18 cellular contexts compared by ENCODE assay signal in genomic region chr11:130415719-130416536, GRCh38. TPM values are rescaled to one million over a fixed set of nuclear protein-coding genes. Genes with fewer than 3 reads are reported as not detected.
DNase-seq lines count a peak whose midpoint lies in the region; ATAC-seq, FAIRE-seq and TF ChIP-seq lines count a peak whose summit lies in the region.
"Had no signal": no experiment of that assay in that cellular context is flagged by ENCODE, and none has a peak within 500 bp of the region (broad histone marks: within the 10 kb centered on the region; RNA-seq: fewer than 3 reads in every experiment).

No MANE protein-coding gene starts in this region.

- H3K4me3 ChIP-seq in left ventricle myocardium inferior (no peak overlapping the region), tibial nerve (no peak overlapping the region)
- H3K4me3 ChIP-seq: SJCRH30 had no signal

- H3K36me3 ChIP-seq in left ventricle myocardium inferior (no peaks in the 10 kb centered on the region), tibial nerve (peaks cover 0 to 14% (median 0%) of the 10 kb centered on the region in 3 donors)
- H3K36me3 ChIP-seq: SJCRH30 had no signal

- H3K27me3 ChIP-seq in left ventricle myocardium inferior (ENCODE audit: low read depth) (peaks cover 8% of the 10 kb centered on the region), tibial nerve (no peaks in the 10 kb centered on the region)
- H3K27me3 ChIP-seq: SJCRH30 had no signal

- H3K27ac ChIP-seq in left ventricle myocardium inferior (replicated peaks) (no peak overlapping the region), tibial nerve (peak overlapping the region in 1 of 4 donors; percentile 20)
- H3K27ac ChIP-seq: KMS-11, SJCRH30 had no signal

- intact Hi-C loops in Right ventricle myocardium inferior (cut with DNase I): no loop called here
- intact Hi-C loops in left ventricle myocardium inferior (cut with micrococcal nuclease): no loop called here
- intact Hi-C loops in sciatic nerve (cut with DNase I): no loop called here

- H3K4me1 ChIP-seq in left ventricle myocardium inferior: peaks cover 9% of the 10 kb centered on the region
- peaks cover 0 to under 1% (median 0%) of the 10 kb centered on the region in 4 donors for H3K4me1 ChIP-seq in tibial nerve
- H3K4me1 ChIP-seq: Caco-2, SJCRH30 had no signal

- DNase-seq in Right ventricle myocardium inferior (ENCODE audit: missing footprints) (peak; percentile 68), left ventricle myocardium inferior (no peak), RCC 7860 (ENCODE audit: low spot score) (peak; percentile 81), kidney tubule cell (ENCODE audit: low spot score) (peak; percentile 94), sciatic nerve (ENCODE audit: low spot score) (no peak), NCI-H2171 (lab: John Stamatoyannopoulos, UW) (no peak), NCI-H2081 (lab: John Stamatoyannopoulos, UW) (no peak), tibial nerve (ENCODE audit: low spot score in 2 of 2) (no peak)
- DNase-seq: 8988T, Caco-2, DMS53, NCI-H1092, NCI-H1694, SJCRH30 had no signal

- 86 to 88% methylated on average over 34 to 37 of the region's 37 CpGs for WGBS in tibial nerve, 2 donors

- no peak for ATAC-seq in Right ventricle myocardium inferior
- peak; percentile 16 for ATAC-seq in sciatic nerve

- TF ChIP-seq POLR2A in tibial nerve (IDR thresholded peaks at IDR 0.05): no peak

- H3K9me3 ChIP-seq in left ventricle myocardium inferior (replicated peaks) (no peaks in the 10 kb centered on the region), tibial nerve (no peaks in the 10 kb centered on the region)
- H3K9me3 ChIP-seq: Caco-2, SJCRH30 had no signal

- TF ChIP-seq EP300 in tibial nerve (IDR thresholded peaks at IDR 0.05): no peak

- TF ChIP-seq CTCF in left ventricle myocardium inferior (IDR thresholded peaks at IDR 0.05; ENCODE audit: borderline replicate concordance) (no peak), tibial nerve (IDR thresholded peaks at IDR 0.05) (no peak)

- peak; percentile 85 for FAIRE-seq in RCC 7860 (lab: Jason Lieb, UNC)
- FAIRE-seq: G401.6, GM12891 had no signal

RNA-seq across cellular contexts. Expression of gene ADAMTS8, which starts 12.5 kb away (rescaled TPM):
- total RNA-seq in Right ventricle myocardium inferior (0.57 TPM), left ventricle myocardium inferior (0.85 TPM), sciatic nerve (4.1 TPM), tibial nerve (1 to 10 TPM in 3 of 4 donors, under 1 TPM in 1; 0.66 to 3.9 (median 1.6) TPM)
- total RNA-seq: Caco-2, MCF 10A, SJCRH30 had no signal

RNA-seq across cellular contexts. Expression of gene ADAMTS15, which starts 32.5 kb away (rescaled TPM):
- total RNA-seq in Right ventricle myocardium inferior (45.6 TPM), left ventricle myocardium inferior (22.9 TPM), sciatic nerve (6.4 TPM), tibial nerve (10 to 100 TPM; 18.4 to 34.1 (median 24.9) TPM)

Comparison
In these comparisons a context has a peak if more than half of its experiments do, and no peak if none do; other contexts are left out.
1. DNase-seq: peak in Right ventricle myocardium inferior (single experiment), RCC 7860 (single experiment) and kidney tubule cell (single experiment); none in left ventricle myocardium inferior (single experiment), sciatic nerve (single experiment), NCI-H2171 (single experiment), NCI-H2081 (0 of 2) and tibial nerve (0 of 2).